Comparison of ENCODE assay signal across 1 cellular context in genomic region chr1:244651956-244652698, GRCh38.
TF ChIP-seq lines count a peak whose summit lies in the region.

No MANE protein-coding gene starts in this region.

TF ChIP-seq in HEK293, 187 proteins besides CTCF, POLR2A, EP300 and RAD21 (continued from another document):
- TF ChIP-seq ZNF518A (tag by site-specific recombination; conservative IDR thresholded peaks at IDR 0.05; ENCODE audit: low read depth) = peak; percentile 57; the same call in 1 of the 2 replicates
- TF ChIP-seq ZBTB48 (tag by site-specific recombination; IDR thresholded peaks at IDR 0.05) = peak; percentile 97; the same call in 1 of the 2 replicates
- peak; percentile 91 for TF ChIP-seq ZEB2 (tag by site-specific recombination; IDR thresholded peaks at IDR 0.05)
- TF ChIP-seq ZNF510 (tag by site-specific recombination; IDR thresholded peaks at IDR 0.05; ENCODE audit: insufficient replicate concordance) = no peak
- peak; percentile 94 for TF ChIP-seq ZFP37 (tag by site-specific recombination; IDR thresholded peaks at IDR 0.05)
- no peak for TF ChIP-seq EGR2 (tag by site-specific recombination; IDR thresholded peaks at IDR 0.05; ENCODE audit: low read depth)
- no peak for TF ChIP-seq ZNF626 (tag by site-specific recombination; IDR thresholded peaks at IDR 0.05)
- TF ChIP-seq ZNF596 (tag by site-specific recombination; IDR thresholded peaks at IDR 0.05) = no peak
- TF ChIP-seq ZFP41 (tag by site-specific recombination; IDR thresholded peaks at IDR 0.05; ENCODE audit: borderline replicate concordance) = no peak
- 0 out of 2 replicates have a peak, but pooled peaks have one; percentile 5 for TF ChIP-seq KLF1 (tag by site-specific recombination; IDR thresholded peaks at IDR 0.05)
- TF ChIP-seq ZNF585B (tag by site-specific recombination; IDR thresholded peaks at IDR 0.05) = no peak
- peak; percentile 56; the same call in 1 of the 2 replicates for TF ChIP-seq GFI1B (tag by site-specific recombination; IDR thresholded peaks at IDR 0.05)
- peak; percentile 78; the same call in 1 of the 2 replicates for TF ChIP-seq ZNF324 (tag by site-specific recombination; IDR thresholded peaks at IDR 0.05)
- TF ChIP-seq ZNF24 (tag by site-specific recombination; IDR thresholded peaks at IDR 0.05) = peak; percentile 88
- peak; percentile 81 for TF ChIP-seq SP7 (tag by site-specific recombination; IDR thresholded peaks at IDR 0.05)
- TF ChIP-seq ZNF664 (tag by site-specific recombination; IDR thresholded peaks at IDR 0.05) = peak; percentile 49; the same call in 1 of the 2 replicates
- peak; percentile 7; the same call in 1 of the 2 replicates for TF ChIP-seq ZNF692 (tag by site-specific recombination; IDR thresholded peaks at IDR 0.05)
- peak; percentile 63; the same call in 1 of the 2 replicates for TF ChIP-seq SCRT2 (tag by site-specific recombination; IDR thresholded peaks at IDR 0.05)
- no peak for TF ChIP-seq ZNF792 (tag by site-specific recombination; IDR thresholded peaks at IDR 0.05)
- TF ChIP-seq IKZF3 (tag by site-specific recombination; IDR thresholded peaks at IDR 0.05) = peak; percentile 27; the same call in 1 of the 2 replicates
- TF ChIP-seq ZNF843 (tag by site-specific recombination; IDR thresholded peaks at IDR 0.05) = peak; percentile 51
- 0 out of 2 replicates have a peak, but pooled peaks have one; percentile 37 for TF ChIP-seq ZSCAN4 (tag by site-specific recombination; IDR thresholded peaks at IDR 0.05)
- TF ChIP-seq ZNF302 (tag by site-specific recombination; IDR thresholded peaks at IDR 0.05; ENCODE audit: low read depth) = no peak
- TF ChIP-seq ZXDB (tag by site-specific recombination; IDR thresholded peaks at IDR 0.05) = peak; percentile 81
- TF ChIP-seq ZNF391 (tag by site-specific recombination; IDR thresholded peaks at IDR 0.05; ENCODE audit: borderline replicate concordance, low read depth) = peak; percentile 62; the same call in 1 of the 2 replicates
- no peak for TF ChIP-seq ZBTB21 (tag by site-specific recombination; IDR thresholded peaks at IDR 0.05)
- TF ChIP-seq YY2 (tag by site-specific recombination; IDR thresholded peaks at IDR 0.05) = no peak
- peak; percentile 56; the same call in 1 of the 2 replicates for TF ChIP-seq ZNF394 (tag by site-specific recombination; IDR thresholded peaks at IDR 0.05; ENCODE audit: borderline replicate concordance)
- no peak for TF ChIP-seq ZNF112 (tag by site-specific recombination; IDR thresholded peaks at IDR 0.05)
- no peak for TF ChIP-seq PBX3 (CRISPR knock-in tag; IDR thresholded peaks at IDR 0.05)
- TF ChIP-seq ZNF416 (tag by site-specific recombination; IDR thresholded peaks at IDR 0.05) = no peak
- TF ChIP-seq GLIS2 (tag by site-specific recombination; IDR thresholded peaks at IDR 0.05) = no peak
- TF ChIP-seq ZNF354C (tag by site-specific recombination; IDR thresholded peaks at IDR 0.05; ENCODE audit: borderline replicate concordance, low read depth) = no peak
- no peak for TF ChIP-seq ZNF18 (tag by site-specific recombination; IDR thresholded peaks at IDR 0.05)
- TF ChIP-seq ZNF2 (tag by site-specific recombination; IDR thresholded peaks at IDR 0.05) = peak; percentile 95
- peak; percentile 98 for TF ChIP-seq ZNF335 (tag by site-specific recombination; conservative IDR thresholded peaks at IDR 0.05)
- TF ChIP-seq ZNF133 (tag by site-specific recombination; IDR thresholded peaks at IDR 0.05) = no peak
- TF ChIP-seq ZNF366 (tag by site-specific recombination; conservative IDR thresholded peaks at IDR 0.05) = peak; percentile 76
- peak; percentile 83 for TF ChIP-seq REPIN1 (tag by site-specific recombination; IDR thresholded peaks at IDR 0.05; ENCODE audit: low read depth)
- no peak for TF ChIP-seq ZFP3 (tag by site-specific recombination; IDR thresholded peaks at IDR 0.05; ENCODE audit: low read depth)
TF ChIP-seq in HEK293: peak in this region for 26.
